In the genomic region with DNA sequence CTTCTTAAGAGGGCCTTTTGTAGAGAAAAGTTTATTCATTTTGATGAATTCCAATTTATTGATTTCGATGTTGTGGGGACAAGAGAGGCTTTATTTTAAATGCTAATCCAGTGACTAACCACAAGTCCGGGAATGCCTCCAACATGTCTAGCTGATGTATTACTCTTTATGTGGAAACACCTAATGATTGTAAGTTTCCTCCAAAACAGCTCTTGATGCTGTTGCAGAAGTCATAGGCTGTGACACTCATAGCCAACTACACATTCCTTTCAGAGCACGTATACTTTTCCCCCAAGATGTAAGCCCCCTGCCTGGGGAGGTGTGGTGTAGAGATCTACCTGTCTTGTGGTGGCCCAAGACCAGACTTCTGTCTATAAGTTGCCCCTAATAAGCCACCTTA, we compare ENCODE assay signal across 13 cellular contexts.
DNase-seq lines count a peak whose midpoint lies in the region; ATAC-seq and TF ChIP-seq lines count a peak whose summit lies in the region.
"Had no signal": no experiment of that assay in that cellular context is flagged by ENCODE, and none has a peak within 500 bp of the region (broad histone marks: within the 10 kb centered on the region; RNA-seq: fewer than 3 reads in every experiment).

No MANE protein-coding gene starts in this region.

- peaks cover 3% of the 10 kb centered on the region for H3K36me3 Mint-ChIP-seq in stimulated activated memory B cell treated with anti-CD40 and anti-IgM and Interleukin-4, amounts not matched to agents 10 μg/mL and 1 μg/mL and 100 μg/mL, for 72 hours

- no peak overlapping the region for H3K4me3 ChIP-seq in brain microvascular endothelial cell (ENCODE audit: low read depth, low read length)
- H3K4me3 ChIP-seq: stomach had no signal

- TF ChIP-seq CTCF in brain microvascular endothelial cell (IDR thresholded peaks at IDR 0.05; ENCODE audit: low read depth, low read length, missing control alignments) = no peak

- no peak overlapping the region for H3K4me3 Mint-ChIP-seq in stimulated activated memory B cell treated with anti-CD40 and anti-IgM and Interleukin-4, amounts not matched to agents 10 μg/mL and 1 μg/mL and 100 μg/mL, for 72 hours

- H3K9me3 Mint-ChIP-seq in stimulated activated memory B cell treated with anti-CD40 and anti-IgM and Interleukin-4, amounts not matched to agents 10 μg/mL and 1 μg/mL and 100 μg/mL, for 72 hours = peaks cover 2% of the 10 kb centered on the region

- DNase-seq in AG20443 (ENCODE audit: low spot score) = peak; percentile 45
- peak; percentile 64 for DNase-seq in LHCN-M2 (ENCODE audit: low read depth)
- peak; percentile 57 for DNase-seq in brain microvascular endothelial cell
- DNase-seq in medulla oblongata (ENCODE audit: extremely low spot score) = peak; percentile 54
- DNase-seq in NCI-H524 treated with DMSO at 0.1 percent for 48 hours (lab: John Stamatoyannopoulos, UW) = no peak
- no peak for DNase-seq in nucleus accumbens (lab: John Stamatoyannopoulos, UW)
- DNase-seq: caudate nucleus, KBM-7, NCI-H510A treated with DMSO at 0.1 percent for 48 hours, stomach, T-helper 1 cell had no signal

- H3K36me3 ChIP-seq in brain microvascular endothelial cell (replicated peaks) = no peaks in the 10 kb centered on the region
- H3K36me3 ChIP-seq: stomach had no signal

- no peaks in the 10 kb centered on the region for H3K27me3 ChIP-seq in brain microvascular endothelial cell (replicated peaks)
- H3K27me3 ChIP-seq: stomach had no signal

- peaks cover 2% of the 10 kb centered on the region for H3K4me1 Mint-ChIP-seq in stimulated activated memory B cell treated with anti-CD40 and anti-IgM and Interleukin-4, amounts not matched to agents 10 μg/mL and 1 μg/mL and 100 μg/mL, for 72 hours

- in situ Hi-C loops in brain microvascular endothelial cell (cut with HindIII; ENCODE audit: low pct_ligation_motif_present, low sequenced_read_pairs) = loop anchor here (25.0 kb wide), 1 partner anchor 164 kb away; no protein-coding TSS in a partner anchor

- ATAC-seq in HG03097 (IDR thresholded peaks at IDR 0.05; ENCODE audit: low FRiP score, unreplicated experiment) = no peak
- no peak for ATAC-seq in stimulated activated memory B cell treated with anti-CD40 and anti-IgM and Interleukin-4, amounts not matched to agents 10 μg/mL and 1 μg/mL and 100 μg/mL, for 72 hours

- H3K27ac Mint-ChIP-seq in stimulated activated memory B cell treated with anti-CD40 and anti-IgM and Interleukin-4, amounts not matched to agents 10 μg/mL and 1 μg/mL and 100 μg/mL, for 72 hours = no peak overlapping the region

- no peak overlapping the region for H3K27ac ChIP-seq in brain microvascular endothelial cell
- H3K27ac ChIP-seq: stomach had no signal

- H3K27me3 Mint-ChIP-seq in stimulated activated memory B cell treated with anti-CD40 and anti-IgM and Interleukin-4, amounts not matched to agents 10 μg/mL and 1 μg/mL and 100 μg/mL, for 72 hours = peaks cover 40% of the 10 kb centered on the region

Comparison
In these comparisons a context has a peak if more than half of its experiments do, and no peak if none do; other contexts are left out.
1. DNase-seq: peak in AG20443 (single experiment), LHCN-M2 (single experiment), brain microvascular endothelial cell (single experiment) and medulla oblongata (single experiment); none in NCI-H524 treated with DMSO at 0.1 percent for 48 hours (single experiment) and nucleus accumbens (0 of 56).